In the genomic region with DNA sequence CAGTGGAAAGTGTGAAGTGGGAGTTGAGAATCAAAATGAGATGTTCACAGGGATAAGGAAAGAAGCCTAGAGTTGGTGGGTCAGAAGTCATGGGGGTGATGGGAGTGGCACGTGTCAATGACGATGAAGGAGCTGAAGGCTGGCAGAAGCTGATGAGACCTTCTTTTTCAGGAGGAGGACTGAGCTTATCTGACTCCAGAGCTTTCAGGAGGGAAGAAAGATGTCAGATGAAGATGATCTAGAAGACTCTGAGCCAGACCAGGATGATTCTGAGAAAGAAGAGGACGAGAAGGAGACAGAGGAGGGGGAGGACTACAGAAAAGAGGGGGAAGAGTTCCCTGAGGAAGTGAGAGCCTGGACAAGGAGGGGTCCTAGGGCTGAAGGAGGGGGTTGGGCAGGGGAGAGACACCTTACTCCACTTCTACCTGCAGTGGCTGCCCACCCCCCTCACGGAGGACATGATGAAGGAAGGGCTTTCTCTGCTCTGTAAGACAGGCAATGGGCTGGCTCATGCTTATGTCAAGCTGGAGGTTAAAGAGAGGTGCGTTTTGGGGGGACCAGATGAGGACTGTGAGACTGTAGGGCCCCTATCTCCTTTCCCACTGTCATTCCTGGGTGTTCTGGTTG, we compare ENCODE assay signal across 1 cellular context.
TF ChIP-seq lines count a peak whose summit lies in the region.

No MANE protein-coding gene starts in this region.

TF ChIP-seq in endothelial cell of umbilical vein, 7 proteins besides CTCF, POLR2A, EP300 and RAD21:
- no peak for TF ChIP-seq JUN (IDR thresholded peaks at IDR 0.05; ENCODE audit: borderline replicate concordance, insufficient read depth, insufficient read length, low read depth)
- no peak for TF ChIP-seq EZH2 (IDR thresholded peaks at IDR 0.05; ENCODE audit: borderline replicate concordance, low read depth, low read length, severe bottlenecking)
- TF ChIP-seq, protein P1, sequence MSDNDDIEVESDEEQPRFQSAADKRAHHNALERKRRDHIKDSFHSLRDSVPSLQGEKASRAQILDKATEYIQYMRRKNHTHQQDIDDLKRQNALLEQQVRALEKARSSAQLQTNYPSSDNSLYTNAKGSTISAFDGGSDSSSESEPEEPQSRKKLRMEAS (IDR thresholded peaks at IDR 0.05; ENCODE audit: insufficient read depth, insufficient read length): no peak
- no peak for TF ChIP-seq POLR2AphosphoS5 (IDR thresholded peaks at IDR 0.05; ENCODE audit: insufficient read depth, low read depth, low read length)
- no peak for TF ChIP-seq GATA2 (IDR thresholded peaks at IDR 0.05; ENCODE audit: insufficient read depth, insufficient read length, low read depth, low read length)
- no peak for TF ChIP-seq MYC (IDR thresholded peaks at IDR 0.05; ENCODE audit: low read depth, low read length)
- TF ChIP-seq FOS (IDR thresholded peaks at IDR 0.05; ENCODE audit: borderline replicate concordance, insufficient read depth, low read length): no peak
